ENCODE assay signal across 1 cellular context in the genomic region with DNA sequence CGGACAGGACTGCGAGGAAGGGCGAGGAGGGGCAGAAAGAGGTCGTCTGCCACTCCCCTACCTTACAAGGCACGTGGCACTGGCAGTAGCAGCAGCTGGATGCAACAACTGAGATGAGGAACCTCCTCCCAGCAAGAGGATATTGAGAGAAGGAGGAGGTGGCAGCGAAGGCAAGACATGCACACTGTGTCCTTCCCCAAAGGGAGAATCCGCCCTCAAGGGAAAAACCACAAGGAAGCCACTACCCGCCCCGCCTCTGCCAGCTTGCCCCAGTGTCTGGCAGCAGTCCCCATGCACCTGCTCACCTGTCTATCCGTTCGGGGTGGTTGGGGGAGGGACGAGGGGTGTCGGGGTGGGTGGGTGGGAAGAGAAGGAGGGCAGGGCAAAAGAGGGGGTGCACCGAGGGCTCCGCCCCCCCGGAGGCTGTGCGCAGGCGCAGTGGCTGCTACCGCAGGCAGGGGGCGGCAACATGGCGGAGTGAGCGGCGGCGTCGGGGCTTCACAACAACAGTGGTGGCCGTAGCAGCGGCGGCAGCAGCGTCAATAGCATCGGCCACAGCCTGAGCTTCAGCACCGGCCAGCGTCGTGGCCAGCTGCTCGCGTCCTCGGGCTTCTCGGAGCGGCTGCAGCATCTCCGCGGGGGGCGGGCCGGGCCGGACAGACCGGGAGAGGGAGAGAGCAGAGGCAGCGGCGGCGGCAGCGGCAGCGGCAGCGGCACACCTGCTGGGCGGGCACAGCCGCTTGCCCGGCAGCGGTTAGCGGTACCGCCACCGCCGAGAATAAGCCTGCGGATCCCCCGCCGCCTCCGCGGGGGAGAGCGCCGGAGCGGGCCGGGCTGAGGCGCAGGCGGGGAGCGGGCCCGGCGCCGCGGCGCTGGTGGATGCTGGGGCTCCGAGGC.
TF ChIP-seq lines count a peak whose summit lies in the region.

A gene with protein sequence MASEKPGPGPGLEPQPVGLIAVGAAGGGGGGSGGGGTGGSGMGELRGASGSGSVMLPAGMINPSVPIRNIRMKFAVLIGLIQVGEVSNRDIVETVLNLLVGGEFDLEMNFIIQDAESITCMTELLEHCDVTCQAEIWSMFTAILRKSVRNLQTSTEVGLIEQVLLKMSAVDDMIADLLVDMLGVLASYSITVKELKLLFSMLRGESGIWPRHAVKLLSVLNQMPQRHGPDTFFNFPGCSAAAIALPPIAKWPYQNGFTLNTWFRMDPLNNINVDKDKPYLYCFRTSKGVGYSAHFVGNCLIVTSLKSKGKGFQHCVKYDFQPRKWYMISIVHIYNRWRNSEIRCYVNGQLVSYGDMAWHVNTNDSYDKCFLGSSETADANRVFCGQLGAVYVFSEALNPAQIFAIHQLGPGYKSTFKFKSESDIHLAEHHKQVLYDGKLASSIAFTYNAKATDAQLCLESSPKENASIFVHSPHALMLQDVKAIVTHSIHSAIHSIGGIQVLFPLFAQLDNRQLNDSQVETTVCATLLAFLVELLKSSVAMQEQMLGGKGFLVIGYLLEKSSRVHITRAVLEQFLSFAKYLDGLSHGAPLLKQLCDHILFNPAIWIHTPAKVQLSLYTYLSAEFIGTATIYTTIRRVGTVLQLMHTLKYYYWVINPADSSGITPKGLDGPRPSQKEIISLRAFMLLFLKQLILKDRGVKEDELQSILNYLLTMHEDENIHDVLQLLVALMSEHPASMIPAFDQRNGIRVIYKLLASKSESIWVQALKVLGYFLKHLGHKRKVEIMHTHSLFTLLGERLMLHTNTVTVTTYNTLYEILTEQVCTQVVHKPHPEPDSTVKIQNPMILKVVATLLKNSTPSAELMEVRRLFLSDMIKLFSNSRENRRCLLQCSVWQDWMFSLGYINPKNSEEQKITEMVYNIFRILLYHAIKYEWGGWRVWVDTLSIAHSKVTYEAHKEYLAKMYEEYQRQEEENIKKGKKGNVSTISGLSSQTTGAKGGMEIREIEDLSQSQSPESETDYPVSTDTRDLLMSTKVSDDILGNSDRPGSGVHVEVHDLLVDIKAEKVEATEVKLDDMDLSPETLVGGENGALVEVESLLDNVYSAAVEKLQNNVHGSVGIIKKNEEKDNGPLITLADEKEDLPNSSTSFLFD (N-terminal part only) (plus strand): TSS at position 436 of the 897 bp plus-strand sequence. CDS start 551 bp downstream, outside the sequence.

TF ChIP-seq in HepG2, 621 proteins besides CTCF, POLR2A, EP300 and RAD21 (continued from another document and continues in another):
- TF ChIP-seq, protein P1, sequence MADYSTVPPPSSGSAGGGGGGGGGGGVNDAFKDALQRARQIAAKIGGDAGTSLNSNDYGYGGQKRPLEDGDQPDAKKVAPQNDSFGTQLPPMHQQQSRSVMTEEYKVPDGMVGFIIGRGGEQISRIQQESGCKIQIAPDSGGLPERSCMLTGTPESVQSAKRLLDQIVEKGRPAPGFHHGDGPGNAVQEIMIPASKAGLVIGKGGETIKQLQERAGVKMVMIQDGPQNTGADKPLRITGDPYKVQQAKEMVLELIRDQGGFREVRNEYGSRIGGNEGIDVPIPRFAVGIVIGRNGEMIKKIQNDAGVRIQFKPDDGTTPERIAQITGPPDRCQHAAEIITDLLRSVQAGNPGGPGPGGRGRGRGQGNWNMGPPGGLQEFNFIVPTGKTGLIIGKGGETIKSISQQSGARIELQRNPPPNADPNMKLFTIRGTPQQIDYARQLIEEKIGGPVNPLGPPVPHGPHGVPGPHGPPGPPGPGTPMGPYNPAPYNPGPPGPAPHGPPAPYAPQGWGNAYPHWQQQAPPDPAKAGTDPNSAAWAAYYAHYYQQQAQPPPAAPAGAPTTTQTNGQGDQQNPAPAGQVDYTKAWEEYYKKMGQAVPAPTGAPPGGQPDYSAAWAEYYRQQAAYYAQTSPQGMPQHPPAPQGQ (CRISPR knock-in tag; IDR thresholded peaks at IDR 0.05; ENCODE audit: borderline replicate concordance): no peak
- TF ChIP-seq MYC (CRISPR knock-in tag; IDR thresholded peaks at IDR 0.05; ENCODE audit: borderline replicate concordance): peak; percentile 48
- no peak for TF ChIP-seq HHEX (CRISPR knock-in tag; IDR thresholded peaks at IDR 0.05)
- TF ChIP-seq ZSCAN31 (CRISPR knock-in tag; IDR thresholded peaks at IDR 0.05; ENCODE audit: low read depth): peak; percentile 23; the same call in 1 of the 2 replicates
- TF ChIP-seq ZNF749 (CRISPR knock-in tag; IDR thresholded peaks at IDR 0.05; ENCODE audit: borderline replicate concordance): 0 out of 2 replicates have a peak, but pooled peaks have one; percentile 42
- TF ChIP-seq, protein P2, sequence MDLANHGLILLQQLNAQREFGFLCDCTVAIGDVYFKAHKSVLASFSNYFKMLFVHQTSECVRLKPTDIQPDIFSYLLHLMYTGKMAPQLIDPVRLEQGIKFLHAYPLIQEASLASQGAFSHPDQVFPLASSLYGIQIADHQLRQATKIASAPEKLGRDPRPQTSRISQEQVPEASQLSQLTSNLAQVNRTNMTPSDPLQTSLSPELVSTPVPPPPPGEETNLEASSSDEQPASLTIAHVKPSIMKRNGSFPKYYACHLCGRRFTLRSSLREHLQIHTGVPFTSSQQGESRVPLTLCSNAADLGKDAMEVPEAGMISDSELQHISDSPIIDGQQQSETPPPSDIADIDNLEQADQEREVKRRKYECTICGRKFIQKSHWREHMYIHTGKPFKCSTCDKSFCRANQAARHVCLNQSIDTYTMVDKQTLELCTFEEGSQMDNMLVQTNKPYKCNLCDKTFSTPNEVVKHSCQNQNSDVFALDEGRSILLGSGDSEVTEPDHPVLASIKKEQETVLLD (CRISPR knock-in tag; IDR thresholded peaks at IDR 0.05; ENCODE audit: low read depth): no peak
- TF ChIP-seq, protein P3, sequence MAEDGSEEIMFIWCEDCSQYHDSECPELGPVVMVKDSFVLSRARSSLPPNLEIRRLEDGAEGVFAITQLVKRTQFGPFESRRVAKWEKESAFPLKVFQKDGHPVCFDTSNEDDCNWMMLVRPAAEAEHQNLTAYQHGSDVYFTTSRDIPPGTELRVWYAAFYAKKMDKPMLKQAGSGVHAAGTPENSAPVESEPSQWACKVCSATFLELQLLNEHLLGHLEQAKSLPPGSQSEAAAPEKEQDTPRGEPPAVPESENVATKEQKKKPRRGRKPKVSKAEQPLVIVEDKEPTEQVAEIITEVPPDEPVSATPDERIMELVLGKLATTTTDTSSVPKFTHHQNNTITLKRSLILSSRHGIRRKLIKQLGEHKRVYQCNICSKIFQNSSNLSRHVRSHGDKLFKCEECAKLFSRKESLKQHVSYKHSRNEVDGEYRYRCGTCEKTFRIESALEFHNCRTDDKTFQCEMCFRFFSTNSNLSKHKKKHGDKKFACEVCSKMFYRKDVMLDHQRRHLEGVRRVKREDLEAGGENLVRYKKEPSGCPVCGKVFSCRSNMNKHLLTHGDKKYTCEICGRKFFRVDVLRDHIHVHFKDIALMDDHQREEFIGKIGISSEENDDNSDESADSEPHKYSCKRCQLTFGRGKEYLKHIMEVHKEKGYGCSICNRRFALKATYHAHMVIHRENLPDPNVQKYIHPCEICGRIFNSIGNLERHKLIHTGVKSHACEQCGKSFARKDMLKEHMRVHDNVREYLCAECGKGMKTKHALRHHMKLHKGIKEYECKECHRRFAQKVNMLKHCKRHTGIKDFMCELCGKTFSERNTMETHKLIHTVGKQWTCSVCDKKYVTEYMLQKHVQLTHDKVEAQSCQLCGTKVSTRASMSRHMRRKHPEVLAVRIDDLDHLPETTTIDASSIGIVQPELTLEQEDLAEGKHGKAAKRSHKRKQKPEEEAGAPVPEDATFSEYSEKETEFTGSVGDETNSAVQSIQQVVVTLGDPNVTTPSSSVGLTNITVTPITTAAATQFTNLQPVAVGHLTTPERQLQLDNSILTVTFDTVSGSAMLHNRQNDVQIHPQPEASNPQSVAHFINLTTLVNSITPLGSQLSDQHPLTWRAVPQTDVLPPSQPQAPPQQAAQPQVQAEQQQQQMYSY (CRISPR knock-in tag; IDR thresholded peaks at IDR 0.05): no peak
- TF ChIP-seq ZNF207 (IDR thresholded peaks at IDR 0.05; ENCODE audit: borderline replicate concordance): no peak
- no peak for TF ChIP-seq MZF1 (CRISPR knock-in tag; IDR thresholded peaks at IDR 0.05; ENCODE audit: borderline replicate concordance)
- no peak for TF ChIP-seq ZNF33B (CRISPR knock-in tag; IDR thresholded peaks at IDR 0.05)
- no peak for TF ChIP-seq ZNF496 (CRISPR knock-in tag; IDR thresholded peaks at IDR 0.05; ENCODE audit: insufficient replicate concordance)
- TF ChIP-seq, protein P4, sequence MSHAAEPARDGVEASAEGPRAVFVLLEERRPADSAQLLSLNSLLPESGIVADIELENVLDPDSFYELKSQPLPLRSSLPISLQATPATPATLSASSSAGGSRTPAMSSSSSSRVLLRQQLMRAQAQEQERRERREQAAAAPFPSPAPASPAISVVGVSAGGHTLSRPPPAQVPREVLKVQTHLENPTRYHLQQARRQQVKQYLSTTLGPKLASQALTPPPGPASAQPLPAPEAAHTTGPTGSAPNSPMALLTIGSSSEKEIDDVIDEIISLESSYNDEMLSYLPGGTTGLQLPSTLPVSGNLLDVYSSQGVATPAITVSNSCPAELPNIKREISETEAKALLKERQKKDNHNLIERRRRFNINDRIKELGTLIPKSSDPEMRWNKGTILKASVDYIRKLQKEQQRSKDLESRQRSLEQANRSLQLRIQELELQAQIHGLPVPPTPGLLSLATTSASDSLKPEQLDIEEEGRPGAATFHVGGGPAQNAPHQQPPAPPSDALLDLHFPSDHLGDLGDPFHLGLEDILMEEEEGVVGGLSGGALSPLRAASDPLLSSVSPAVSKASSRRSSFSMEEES (CRISPR knock-in tag; IDR thresholded peaks at IDR 0.05): no peak
- TF ChIP-seq, protein P5, sequence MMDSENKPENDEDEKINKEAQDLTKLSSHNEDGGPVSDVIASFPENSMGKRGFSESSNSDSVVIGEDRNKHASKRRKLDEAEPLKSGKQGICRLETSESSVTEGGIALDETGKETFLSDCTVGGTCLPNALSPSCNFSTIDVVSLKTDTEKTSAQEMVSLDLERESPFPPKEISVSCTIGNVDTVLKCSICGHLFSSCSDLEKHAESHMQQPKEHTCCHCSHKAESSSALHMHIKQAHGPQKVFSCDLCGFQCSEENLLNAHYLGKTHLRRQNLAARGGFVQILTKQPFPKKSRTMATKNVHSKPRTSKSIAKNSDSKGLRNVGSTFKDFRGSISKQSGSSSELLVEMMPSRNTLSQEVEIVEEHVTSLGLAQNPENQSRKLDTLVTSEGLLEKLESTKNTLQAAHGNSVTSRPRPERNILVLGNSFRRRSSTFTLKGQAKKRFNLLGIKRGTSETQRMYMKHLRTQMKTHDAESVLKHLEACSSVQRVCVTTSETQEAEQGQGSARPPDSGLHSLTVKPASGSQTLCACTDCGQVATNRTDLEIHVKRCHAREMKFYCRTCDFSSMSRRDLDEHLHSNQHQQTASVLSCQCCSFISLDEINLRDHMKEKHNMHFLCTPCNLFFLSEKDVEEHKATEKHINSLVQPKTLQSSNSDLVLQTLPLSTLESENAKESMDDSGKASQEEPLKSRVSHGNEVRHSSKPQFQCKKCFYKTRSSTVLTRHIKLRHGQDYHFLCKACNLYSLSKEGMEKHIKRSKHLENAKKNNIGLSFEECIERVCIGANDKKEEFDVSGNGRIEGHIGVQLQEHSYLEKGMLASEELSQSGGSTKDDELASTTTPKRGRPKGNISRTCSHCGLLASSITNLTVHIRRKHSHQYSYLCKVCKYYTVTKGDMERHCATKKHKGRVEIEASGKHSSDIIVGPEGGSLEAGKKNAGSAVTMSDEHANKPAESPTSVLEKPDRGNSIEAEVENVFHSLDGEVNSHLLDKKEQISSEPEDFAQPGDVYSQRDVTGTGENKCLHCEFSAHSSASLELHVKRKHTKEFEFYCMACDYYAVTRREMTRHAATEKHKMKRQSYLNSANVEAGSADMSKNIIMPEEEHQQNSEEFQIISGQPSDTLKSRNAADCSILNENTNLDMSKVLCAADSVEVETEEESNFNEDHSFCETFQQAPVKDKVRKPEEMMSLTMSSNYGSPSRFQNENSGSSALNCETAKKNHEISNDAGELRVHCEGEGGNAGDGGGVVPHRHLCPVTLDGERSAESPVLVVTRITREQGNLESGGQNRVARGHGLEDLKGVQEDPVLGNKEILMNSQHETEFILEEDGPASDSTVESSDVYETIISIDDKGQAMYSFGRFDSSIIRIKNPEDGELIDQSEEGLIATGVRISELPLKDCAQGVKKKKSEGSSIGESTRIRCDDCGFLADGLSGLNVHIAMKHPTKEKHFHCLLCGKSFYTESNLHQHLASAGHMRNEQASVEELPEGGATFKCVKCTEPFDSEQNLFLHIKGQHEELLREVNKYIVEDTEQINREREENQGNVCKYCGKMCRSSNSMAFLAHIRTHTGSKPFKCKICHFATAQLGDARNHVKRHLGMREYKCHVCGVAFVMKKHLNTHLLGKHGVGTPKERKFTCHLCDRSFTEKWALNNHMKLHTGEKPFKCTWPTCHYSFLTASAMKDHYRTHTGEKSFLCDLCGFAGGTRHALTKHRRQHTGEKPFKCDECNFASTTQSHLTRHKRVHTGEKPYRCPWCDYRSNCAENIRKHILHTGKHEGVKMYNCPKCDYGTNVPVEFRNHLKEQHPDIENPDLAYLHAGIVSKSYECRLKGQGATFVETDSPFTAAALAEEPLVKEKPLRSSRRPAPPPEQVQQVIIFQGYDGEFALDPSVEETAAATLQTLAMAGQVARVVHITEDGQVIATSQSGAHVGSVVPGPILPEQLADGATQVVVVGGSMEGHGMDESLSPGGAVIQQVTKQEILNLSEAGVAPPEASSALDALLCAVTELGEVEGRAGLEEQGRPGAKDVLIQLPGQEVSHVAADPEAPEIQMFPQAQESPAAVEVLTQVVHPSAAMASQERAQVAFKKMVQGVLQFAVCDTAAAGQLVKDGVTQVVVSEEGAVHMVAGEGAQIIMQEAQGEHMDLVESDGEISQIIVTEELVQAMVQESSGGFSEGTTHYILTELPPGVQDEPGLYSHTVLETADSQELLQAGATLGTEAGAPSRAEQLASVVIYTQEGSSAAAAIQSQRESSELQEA (CRISPR knock-in tag; IDR thresholded peaks at IDR 0.05; ENCODE audit: not compliant biosample characterization): no peak
- peak; percentile 85 for TF ChIP-seq KMT2B (CRISPR knock-in tag; IDR thresholded peaks at IDR 0.05)
- TF ChIP-seq ZNF430 (CRISPR knock-in tag; IDR thresholded peaks at IDR 0.05): no peak
- TF ChIP-seq ZNF567 (CRISPR knock-in tag; IDR thresholded peaks at IDR 0.05; ENCODE audit: borderline replicate concordance): no peak
- no peak for TF ChIP-seq ZFP36L1 (CRISPR knock-in tag; IDR thresholded peaks at IDR 0.05)
- TF ChIP-seq SRSF1 (optimal IDR thresholded peaks at IDR 0.05; ENCODE audit: low read depth, low read length): no peak
- TF ChIP-seq, protein P6, sequence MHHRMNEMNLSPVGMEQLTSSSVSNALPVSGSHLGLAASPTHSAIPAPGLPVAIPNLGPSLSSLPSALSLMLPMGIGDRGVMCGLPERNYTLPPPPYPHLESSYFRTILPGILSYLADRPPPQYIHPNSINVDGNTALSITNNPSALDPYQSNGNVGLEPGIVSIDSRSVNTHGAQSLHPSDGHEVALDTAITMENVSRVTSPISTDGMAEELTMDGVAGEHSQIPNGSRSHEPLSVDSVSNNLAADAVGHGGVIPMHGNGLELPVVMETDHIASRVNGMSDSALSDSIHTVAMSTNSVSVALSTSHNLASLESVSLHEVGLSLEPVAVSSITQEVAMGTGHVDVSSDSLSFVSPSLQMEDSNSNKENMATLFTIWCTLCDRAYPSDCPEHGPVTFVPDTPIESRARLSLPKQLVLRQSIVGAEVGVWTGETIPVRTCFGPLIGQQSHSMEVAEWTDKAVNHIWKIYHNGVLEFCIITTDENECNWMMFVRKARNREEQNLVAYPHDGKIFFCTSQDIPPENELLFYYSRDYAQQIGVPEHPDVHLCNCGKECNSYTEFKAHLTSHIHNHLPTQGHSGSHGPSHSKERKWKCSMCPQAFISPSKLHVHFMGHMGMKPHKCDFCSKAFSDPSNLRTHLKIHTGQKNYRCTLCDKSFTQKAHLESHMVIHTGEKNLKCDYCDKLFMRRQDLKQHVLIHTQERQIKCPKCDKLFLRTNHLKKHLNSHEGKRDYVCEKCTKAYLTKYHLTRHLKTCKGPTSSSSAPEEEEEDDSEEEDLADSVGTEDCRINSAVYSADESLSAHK (CRISPR knock-in tag; IDR thresholded peaks at IDR 0.05; ENCODE audit: borderline replicate concordance): no peak
- TF ChIP-seq SALL1 (CRISPR knock-in tag; IDR thresholded peaks at IDR 0.05): peak; percentile 26; the same call in 1 of the 2 replicates
- 0 out of 2 replicates have a peak, but pooled peaks have one; percentile 4 for TF ChIP-seq MTF2 (CRISPR knock-in tag; IDR thresholded peaks at IDR 0.05; ENCODE audit: borderline replicate concordance)
- 0 out of 2 replicates have a peak, but pooled peaks have one; percentile 45 for TF ChIP-seq ATF7-NPFF (CRISPR knock-in tag; IDR thresholded peaks at IDR 0.05; ENCODE audit: low read depth)
